Comparison of ENCODE assay signal across 9 cellular contexts in genomic region chr12:93060666-93061413, GRCh38.
DNase-seq lines count a peak whose midpoint lies in the region; ATAC-seq, FAIRE-seq and TF ChIP-seq lines count a peak whose summit lies in the region.
"Had no signal": no experiment of that assay in that cellular context is flagged by ENCODE, and none has a peak within 500 bp of the region (broad histone marks: within the 10 kb centered on the region; RNA-seq: fewer than 3 reads in every experiment).

No MANE protein-coding gene starts in this region.

- TF ChIP-seq EP300 in H1 (IDR thresholded peaks at IDR 0.05; ENCODE audit: borderline replicate concordance in 1 of 2, low read depth in 2 of 2, low read length in 2 of 2): no peak

- H4K20me1 ChIP-seq in H1 (replicated peaks in 1 of 2; ENCODE audit: control insufficient read depth in 1 of 2, insufficient read depth in 2 of 2, low read length in 2 of 2): no peaks in the 10 kb centered on the region

- DNase-seq in DMS79 (lab: John Stamatoyannopoulos, UW): peak; percentile 40
- peak; percentile 74 for DNase-seq in LHCN-M2 (ENCODE audit: low read depth)
- DNase-seq in H1 (ENCODE audit: low read depth in 1 of 2, low spot score in 2 of 2): no peak
- peak; percentile 63 for DNase-seq in sciatic nerve (ENCODE audit: low spot score)
- DNase-seq in activated effector memory CD4-positive, alpha-beta T cell treated with Interleukin-2 at 50 U/mL for 16 hours: no peak
- no peak for DNase-seq in upper lobe of right lung
- no peak for DNase-seq in left lobe of liver (ENCODE audit: low spot score)

- no peaks in the 10 kb centered on the region for H3K79me1 ChIP-seq in H1 (ENCODE audit: low read depth, low read length)

- ATAC-seq in GM21529 (IDR thresholded peaks at IDR 0.05; ENCODE audit: unreplicated experiment) (peak; percentile 33), sciatic nerve (peak; percentile 86), upper lobe of right lung (no peak), left lobe of liver (no peak)

- H4K8ac ChIP-seq in H1 (ENCODE audit: extremely low read depth, insufficient read depth, low read length): no peak overlapping the region

- FAIRE-seq in H1 (lab: Jason Lieb, UNC): no peak
- FAIRE-seq: bronchial epithelial cell had no signal

- H3K27me3 ChIP-seq in H1 (replicated peaks in 1 of 4; ENCODE audit: control insufficient read depth in 3 of 4, extremely low read depth in 1 of 4, insufficient read depth in 3 of 4, low read length in 3 of 4) (no peaks in the 10 kb centered on the region), upper lobe of right lung (no peaks in the 10 kb centered on the region)

- H3K4me1 ChIP-seq in H1 (replicated peaks in 1 of 4; ENCODE audit: control insufficient read depth in 3 of 4, insufficient read depth in 4 of 4, low read length in 3 of 4) (peaks cover 0 to 6% (median 4%) of the 10 kb centered on the region in 4 experiments; a peak in 4 of 7 replicates), upper lobe of right lung (peaks cover 12% of the 10 kb centered on the region)

- TF ChIP-seq POLR2A in H1 (IDR thresholded peaks at IDR 0.05; ENCODE audit: control extremely low read depth in 1 of 2, low read depth in 2 of 2, low read length in 2 of 2): no peak

- H3K27ac ChIP-seq in H1 (ENCODE audit: low read depth, low read length) (no peak overlapping the region), upper lobe of right lung (no peak overlapping the region)

- CTCF ChIA-PET in H1 (lab: Charles Lee; ENCODE audit: partially characterized antibody): interaction anchor here (0.6 to 1.5 kb wide), 5 partner anchors 15 to 1321 kb away, joined by 3 to 4 read pairs (median 3); no protein-coding TSS in a partner anchor

- no peak overlapping the region for H2BK120ac ChIP-seq in H1 (replicated peaks; ENCODE audit: low read depth, low read length)

- no peak overlapping the region for H2BK12ac ChIP-seq in H1 (ENCODE audit: low read depth, low read length)

- peak; percentile 21 to 24; a peak in 1 of 4 replicates for TF ChIP-seq RAD21 in H1 (IDR thresholded peaks at IDR 0.05 in 1 of 2, conservative IDR thresholded peaks at IDR 0.05 in 1 of 2; ENCODE audit: low read depth in 2 of 2, low read length in 2 of 2)

- H2BK20ac ChIP-seq in H1 (ENCODE audit: low read length): no peak overlapping the region

- no peak overlapping the region for H2AFZ ChIP-seq in H1 (ENCODE audit: low read length)

- H3K36me3 ChIP-seq in H1 (ENCODE audit: control insufficient read depth in 2 of 4, insufficient read depth in 4 of 4, low read length in 3 of 4): no peaks in the 10 kb centered on the region
- H3K36me3 ChIP-seq in upper lobe of right lung: no peaks in the 10 kb centered on the region

- H3K4ac ChIP-seq in H1 (replicated peaks; ENCODE audit: insufficient read length, low read depth, low read length): no peak overlapping the region

- H3K23ac ChIP-seq in H1 (ENCODE audit: insufficient read length): no peak overlapping the region

- H2AK5ac ChIP-seq in H1 (ENCODE audit: low read depth, low read length): no peak overlapping the region

- no peak overlapping the region for H3K14ac ChIP-seq in H1 (ENCODE audit: insufficient read length)

- H2BK5ac ChIP-seq in H1 (ENCODE audit: low read depth, low read length): no peak overlapping the region

- H3K9ac ChIP-seq in H1 (replicated peaks in 1 of 4; ENCODE audit: extremely low read depth in 1 of 4, low read depth in 3 of 4, low read length in 3 of 4): no peak overlapping the region

- no peaks in the 10 kb centered on the region for H3K23me2 ChIP-seq in H1 (ENCODE audit: low read depth, low read length)

- H3K4me3 ChIP-seq in H1 (ENCODE audit: extremely low read depth in 1 of 4, insufficient read depth in 2 of 4, low read depth in 3 of 4, low read length in 4 of 4) (no peak overlapping the region), upper lobe of right lung (no peak overlapping the region)

- WGBS in H1 (ENCODE audit: extremely low coverage in 1 of 2, insufficient coverage in 1 of 2, insufficient read length in 1 of 2, insufficient replicate concordance in 2 of 2, low coverage in 1 of 2, low lambda C conversion rate in 2 of 2, missing lambda C conversion rate in 1 of 2), 2 experiments: 73% methylated on average over 8 of the region's 8 CpGs; no CpG with 5 or more reads in 1 of the 2 experiments

- POLR2A ChIA-PET in H1 (lab: Charles Lee; ENCODE audit: partially characterized antibody): no interaction called here

- H3K9me3 ChIP-seq in H1 (ENCODE audit: insufficient read depth in 2 of 2, low read depth in 1 of 2, low read length in 1 of 2): no peaks in the 10 kb centered on the region
- no peaks in the 10 kb centered on the region for H3K9me3 ChIP-seq in upper lobe of right lung

- intact Hi-C loops in sciatic nerve (cut with DNase I) (no loop called here), upper lobe of right lung (cut with DNase I) (no loop called here)

- no peak overlapping the region for H3K18ac ChIP-seq in H1 (ENCODE audit: extremely low read depth, low read length)

- no peak overlapping the region for H2BK15ac ChIP-seq in H1 (ENCODE audit: low read length)

- no peak overlapping the region for H3K4me2 ChIP-seq in H1 (ENCODE audit: insufficient read depth in 1 of 2, low read depth in 2 of 2, low read length in 2 of 2)

- H3K56ac ChIP-seq in H1 (replicated peaks; ENCODE audit: insufficient read length, low read depth, low read length): no peak overlapping the region

- H4K5ac ChIP-seq in H1 (ENCODE audit: insufficient read length, low read depth, low read length): no peak overlapping the region

- H4K91ac ChIP-seq in H1 (replicated peaks; ENCODE audit: insufficient read length, low read length): no peak overlapping the region

- TF ChIP-seq CTCF in H1 (IDR thresholded peaks at IDR 0.05; ENCODE audit: control extremely low read depth in 1 of 3, insufficient read depth in 1 of 3, low read depth in 1 of 3, low read length in 3 of 3): peak in 1 of 3 experiments; percentile 27; a peak in 2 of 4 replicates
- no peak for TF ChIP-seq CTCF in upper lobe of right lung (IDR thresholded peaks at IDR 0.05)

- H3K79me2 ChIP-seq in H1 (ENCODE audit: control insufficient read depth in 1 of 2, insufficient read depth in 2 of 2, low read length in 2 of 2): no peaks in the 10 kb centered on the region

TF ChIP-seq in H1, 55 proteins besides CTCF, POLR2A, EP300 and RAD21:
- TF ChIP-seq HDAC6 (IDR thresholded peaks at IDR 0.05; ENCODE audit: low read depth, low read length) (no peak), EZH2 (IDR thresholded peaks at IDR 0.05; ENCODE audit: low read depth, low read length, severe bottlenecking) (no peak), KDM1A (IDR thresholded peaks at IDR 0.05; ENCODE audit: borderline replicate concordance, low read length) (no peak), CBX5 (IDR thresholded peaks at IDR 0.05; ENCODE audit: low read depth, low read length) (no peak), PHF8 (conservative IDR thresholded peaks at IDR 0.05; ENCODE audit: low read depth, low read length) (no peak), CTBP2 (IDR thresholded peaks at IDR 0.05; ENCODE audit: borderline replicate concordance, insufficient read depth, insufficient read length, low read length) (no peak), CHD1 (IDR thresholded peaks at IDR 0.05; ENCODE audit: low read depth, low read length) (no peak), SP4 (IDR thresholded peaks at IDR 0.05; ENCODE audit: low read length) (no peak), JUND (IDR thresholded peaks at IDR 0.05; ENCODE audit: low read length) (peak; percentile 56; the same call in 1 of the 2 replicates), SUZ12 (IDR thresholded peaks at IDR 0.05; ENCODE audit: low read length) (no peak), GABPA (IDR thresholded peaks at IDR 0.05; ENCODE audit: borderline replicate concordance, insufficient read depth, low read length) (no peak), SIX5 (IDR thresholded peaks at IDR 0.05; ENCODE audit: low read depth, low read length) (no peak), EGR1 (IDR thresholded peaks at IDR 0.05; ENCODE audit: borderline replicate concordance, low read depth, low read length) (no peak), RBBP5 (IDR thresholded peaks at IDR 0.05; ENCODE audit: borderline replicate concordance, low read depth, low read length) (no peak), RNF2 (IDR thresholded peaks at IDR 0.05; ENCODE audit: borderline replicate concordance, low read depth, low read length, missing control alignments, poor library complexity, severe bottlenecking) (no peak), SAP30 (IDR thresholded peaks at IDR 0.05; ENCODE audit: insufficient read depth, insufficient replicate concordance, low read length) (no peak), CREB1 (IDR thresholded peaks at IDR 0.05) (peak; percentile 69), POU5F1 (IDR thresholded peaks at IDR 0.05; ENCODE audit: low read depth, low read length) (no peak)
TF ChIP-seq in H1: peak in this region for 2.

Comparison
In these comparisons a context has a peak if more than half of its experiments do, and no peak if none do; other contexts are left out.
1. DNase-seq: peak in DMS79 (single experiment), LHCN-M2 (single experiment) and sciatic nerve (single experiment); none in H1 (0 of 2), activated effector memory CD4-positive, alpha-beta T cell treated with Interleukin-2 at 50 U/mL for 16 hours (single experiment), upper lobe of right lung (single experiment) and left lobe of liver (single experiment).
2. ATAC-seq: peak in GM21529 (single experiment) and sciatic nerve (single experiment); none in upper lobe of right lung (single experiment) and left lobe of liver (single experiment).